In genomic region chr1:154736840-154737239, GRCh38 we compare ENCODE assay signal across 10 cellular contexts.
DNase-seq lines count a peak whose midpoint lies in the region; ATAC-seq, FAIRE-seq and TF ChIP-seq lines count a peak whose summit lies in the region.
"Had no signal": no experiment of that assay in that cellular context is flagged by ENCODE, and none has a peak within 500 bp of the region (broad histone marks: within the 10 kb centered on the region; RNA-seq: fewer than 3 reads in every experiment).

No MANE protein-coding gene starts in this region.

- H3K4ac ChIP-seq in mesenchymal stem cell (ENCODE audit: low read depth in 1 of 2, low read length in 2 of 2), result no peak overlapping the region

- DNase-seq in AG09309 (ENCODE audit: low read depth), result peak; percentile 46
- DNase-seq in HS-5 (ENCODE audit: low read depth), result peak; percentile 59
- no peak for DNase-seq in activated CD8-positive, alpha-beta T cell treated with anti-CD3 and anti-CD28 coated beads, Interleukin-2, amount 10 ng/mL, durations not matched to agents 7 days and 5 days
- peak; percentile 78 for DNase-seq in mesenchymal stem cell
- no peak for DNase-seq in GM19239 (ENCODE audit: insufficient read length, low spot score)

- no peak overlapping the region for H3K27ac ChIP-seq in mesenchymal stem cell (ENCODE audit: low read length, poor library complexity, severe bottlenecking)
- H3K27ac ChIP-seq: dorsolateral prefrontal cortex had no signal

- no peaks in the 10 kb centered on the region for H3K4me1 ChIP-seq in mesenchymal stem cell (ENCODE audit: control insufficient read depth, insufficient read depth, low read depth, low read length)

- H4K91ac ChIP-seq in mesenchymal stem cell (ENCODE audit: low read length), result no peak overlapping the region

- H2BK120ac ChIP-seq in mesenchymal stem cell (ENCODE audit: low read depth, low read length), result no peak overlapping the region

- H3K36me3 Mint-ChIP-seq in activated CD8-positive, alpha-beta T cell treated with anti-CD3 and anti-CD28 coated beads, Interleukin-2, amount 10 ng/mL, durations not matched to agents 7 days and 5 days (ENCODE audit: low read depth), result peaks cover 5% of the 10 kb centered on the region

- no peak for FAIRE-seq in GM19239 (lab: Jason Lieb, UNC)

- peaks cover 37% of the 10 kb centered on the region for H3K4me1 Mint-ChIP-seq in activated CD8-positive, alpha-beta T cell treated with anti-CD3 and anti-CD28 coated beads, Interleukin-2, amount 10 ng/mL, durations not matched to agents 7 days and 5 days (ENCODE audit: low read depth)

- H2BK15ac ChIP-seq in mesenchymal stem cell (ENCODE audit: low read depth, poor library complexity, severe bottlenecking), result no peak overlapping the region

- 55% methylated on average over 5 of the region's 6 CpGs for WGBS in mesenchymal stem cell

- H3K4me3 ChIP-seq in AG09309 (ENCODE audit: control insufficient read depth, low read depth, low read length), result no peak overlapping the region
- no peak overlapping the region for H3K4me3 ChIP-seq in mesenchymal stem cell (ENCODE audit: insufficient read depth in 1 of 2, low read depth in 1 of 2, low read length in 2 of 2)
- H3K4me3 ChIP-seq: dorsolateral prefrontal cortex had no signal

- H3K9me3 Mint-ChIP-seq in activated CD8-positive, alpha-beta T cell treated with anti-CD3 and anti-CD28 coated beads, Interleukin-2, amount 10 ng/mL, durations not matched to agents 7 days and 5 days (ENCODE audit: insufficient read depth), result peaks cover 8% of the 10 kb centered on the region

- no peak overlapping the region for H3K27ac Mint-ChIP-seq in activated CD8-positive, alpha-beta T cell treated with anti-CD3 and anti-CD28 coated beads, Interleukin-2, amount 10 ng/mL, durations not matched to agents 7 days and 5 days

- no peak overlapping the region for H4K8ac ChIP-seq in mesenchymal stem cell (ENCODE audit: low read length)

- no peaks in the 10 kb centered on the region for H3K9me3 ChIP-seq in mesenchymal stem cell (ENCODE audit: control insufficient read depth, low read length)

- peaks cover 34% of the 10 kb centered on the region for H3K27me3 Mint-ChIP-seq in activated CD8-positive, alpha-beta T cell treated with anti-CD3 and anti-CD28 coated beads, Interleukin-2, amount 10 ng/mL, durations not matched to agents 7 days and 5 days (ENCODE audit: low read depth)

- no peak overlapping the region for H2AFZ ChIP-seq in mesenchymal stem cell (ENCODE audit: low read depth, low read length)

- H3K27me3 ChIP-seq in mesenchymal stem cell (ENCODE audit: control insufficient read depth in 1 of 2, insufficient read depth in 1 of 2, low read length in 2 of 2), result peaks cover 0 to 64% of the 10 kb centered on the region in 2 experiments
- H3K27me3 ChIP-seq: dorsolateral prefrontal cortex had no signal

- H3K9ac ChIP-seq in mesenchymal stem cell (ENCODE audit: low read length), result peak overlapping the region; percentile 79

- TF ChIP-seq CTCF in AG09309 (IDR thresholded peaks at IDR 0.05; ENCODE audit: control insufficient read depth, insufficient read depth, low read depth, low read length, missing control alignments), result no peak

- no peak overlapping the region for H2BK12ac ChIP-seq in mesenchymal stem cell (ENCODE audit: low read length in 2 of 2)

- H3K36me3 ChIP-seq in mesenchymal stem cell (ENCODE audit: control insufficient read depth in 1 of 2, insufficient read depth in 2 of 2, low read depth in 1 of 2, low read length in 2 of 2), result no peaks in the 10 kb centered on the region

- H3K18ac ChIP-seq in mesenchymal stem cell (ENCODE audit: low read depth in 1 of 2, low read length in 2 of 2), result no peak overlapping the region

- H2AK5ac ChIP-seq in mesenchymal stem cell (ENCODE audit: low read length, severe bottlenecking), result no peak overlapping the region

- POLR2A ChIA-PET in activated CD8-positive, alpha-beta T cell treated with anti-CD3 and anti-CD28 coated beads, Interleukin-2, amount 10 ng/mL, durations not matched to agents 7 days and 5 days (lab: Charles Lee), result no interaction called here

- H3K4me2 ChIP-seq in mesenchymal stem cell (ENCODE audit: low read length, poor library complexity, severe bottlenecking), result no peak overlapping the region

- H3K14ac ChIP-seq in mesenchymal stem cell (ENCODE audit: low read length in 2 of 2), result no peak overlapping the region

- no peak overlapping the region for H2BK5ac ChIP-seq in mesenchymal stem cell (ENCODE audit: low read depth, low read length, poor library complexity, severe bottlenecking)

- CTCF ChIA-PET in activated CD8-positive, alpha-beta T cell treated with anti-CD3 and anti-CD28 coated beads, Interleukin-2, amount 10 ng/mL, durations not matched to agents 7 days and 5 days (lab: Charles Lee), result interaction anchor here (1.1 to 1.3 kb wide), 5 partner anchors 10 to 83 kb away, joined by 3 to 6 read pairs (median 4); no protein-coding TSS in a partner anchor

- no peaks in the 10 kb centered on the region for H3K79me1 ChIP-seq in mesenchymal stem cell (replicated peaks; ENCODE audit: low read length, poor library complexity, severe bottlenecking)

- ATAC-seq in activated CD8-positive, alpha-beta T cell treated with anti-CD3 and anti-CD28 coated beads, Interleukin-2, amount 10 ng/mL, durations not matched to agents 7 days and 5 days, result peak; percentile 38
- no peak for ATAC-seq in HG02970 (IDR thresholded peaks at IDR 0.05; ENCODE audit: low FRiP score, unreplicated experiment)
- ATAC-seq in HG02981 (IDR thresholded peaks at IDR 0.05; ENCODE audit: unreplicated experiment), result no peak
- ATAC-seq in GM21529 (IDR thresholded peaks at IDR 0.05; ENCODE audit: unreplicated experiment), result no peak
- ATAC-seq: left lobe of liver had no signal

- no peak overlapping the region for H3K23ac ChIP-seq in mesenchymal stem cell (ENCODE audit: low read length in 2 of 2)

- no peak overlapping the region for H3K4me3 Mint-ChIP-seq in activated CD8-positive, alpha-beta T cell treated with anti-CD3 and anti-CD28 coated beads, Interleukin-2, amount 10 ng/mL, durations not matched to agents 7 days and 5 days

Comparison
In these comparisons a context has a peak if more than half of its experiments do, and no peak if none do; other contexts are left out.
1. DNase-seq: peak in AG09309 (single experiment), HS-5 (single experiment) and mesenchymal stem cell (single experiment); none in activated CD8-positive, alpha-beta T cell treated with anti-CD3 and anti-CD28 coated beads, Interleukin-2, amount 10 ng/mL, durations not matched to agents 7 days and 5 days (single experiment) and GM19239 (single experiment).